1 cellular context compared by ENCODE assay signal in genomic region chr13:44271031-44271433, GRCh38.
A peak's percentile ranks its signal among the peaks of the same experiment; 100 is the strongest.
TF ChIP-seq lines count a peak whose summit lies in the region.

No MANE protein-coding gene starts in this region.

TF ChIP-seq in K562, 482 proteins besides CTCF, POLR2A, EP300 and RAD21 (continued from another document and continues in another):
- no peak for TF ChIP-seq MGA (IDR thresholded peaks at IDR 0.05)
- TF ChIP-seq GATA2 (CRISPR knock-in tag; IDR thresholded peaks at IDR 0.05): no peak
- peak; percentile 28; the same call in 1 of the 2 replicates for TF ChIP-seq C11orf30 (IDR thresholded peaks at IDR 0.05; ENCODE audit: low read depth)
- TF ChIP-seq RBM25 (IDR thresholded peaks at IDR 0.05; ENCODE audit: low read depth, low read length, severe bottlenecking): no peak
- TF ChIP-seq TBL1XR1 (IDR thresholded peaks at IDR 0.05; ENCODE audit: low read length in 2 of 2): 0 out of 4 replicates have a peak, but pooled peaks of 1 of the 2 experiments have one; percentile 14
- TF ChIP-seq RBFOX2 (IDR thresholded peaks at IDR 0.05; ENCODE audit: low read depth, low read length): no peak
- TF ChIP-seq MEIS2 (IDR thresholded peaks at IDR 0.05; ENCODE audit: partially characterized antibody): peak; percentile 10
- TF ChIP-seq THAP7 (CRISPR knock-in tag; IDR thresholded peaks at IDR 0.05): no peak
- no peak for TF ChIP-seq NR2C2 (CRISPR knock-in tag; IDR thresholded peaks at IDR 0.05)
- peak; percentile 57; the same call in 1 of the 2 replicates for TF ChIP-seq NR2C2 (tag; IDR thresholded peaks at IDR 0.05)
- TF ChIP-seq SMC3 (conservative IDR thresholded peaks at IDR 0.05; ENCODE audit: insufficient read depth, low read depth, low read length): no peak
- no peak for TF ChIP-seq ASH1L (IDR thresholded peaks at IDR 0.05; ENCODE audit: borderline replicate concordance, low read depth, partially characterized antibody)
- no peak for TF ChIP-seq ZNF699 (CRISPR knock-in tag; IDR thresholded peaks at IDR 0.05; ENCODE audit: insufficient replicate concordance)
- TF ChIP-seq KDM4B (IDR thresholded peaks at IDR 0.05; ENCODE audit: borderline replicate concordance in 2 of 2, low read depth in 1 of 2): no peak
- TF ChIP-seq PTBP1 (IDR thresholded peaks at IDR 0.05; ENCODE audit: low read depth, low read length): no peak
- peak; percentile 6; the same call in 1 of the 2 replicates for TF ChIP-seq JUND (IDR thresholded peaks at IDR 0.05; ENCODE audit: borderline replicate concordance, low read depth, low read length)
- TF ChIP-seq JUND (tag; IDR thresholded peaks at IDR 0.05; ENCODE audit: borderline replicate concordance, low read depth, low read length): no peak; the same call in 2 of the 3 replicates
- TF ChIP-seq TCF3 (CRISPR knock-in tag; IDR thresholded peaks at IDR 0.05): peak; percentile 59
- no peak for TF ChIP-seq PKNOX1 (IDR thresholded peaks at IDR 0.05)
- TF ChIP-seq ZNF398 (CRISPR knock-in tag; IDR thresholded peaks at IDR 0.05): no peak
- TF ChIP-seq SRF (CRISPR knock-in tag; IDR thresholded peaks at IDR 0.05): no peak; a peak in 1 of 4 replicates
- TF ChIP-seq TARDBP (IDR thresholded peaks at IDR 0.05): no peak
- no peak for TF ChIP-seq ZNF79 (CRISPR knock-in tag; IDR thresholded peaks at IDR 0.05; ENCODE audit: low read depth)
- 0 out of 2 replicates have a peak, but pooled peaks have one; percentile 22 for TF ChIP-seq MAFG (tag; conservative IDR thresholded peaks at IDR 0.05)
- TF ChIP-seq CTBP1 (IDR thresholded peaks at IDR 0.05; ENCODE audit: borderline replicate concordance): peak; percentile 16; the same call in 1 of the 2 replicates
- TF ChIP-seq HMG20B (CRISPR knock-in tag; IDR thresholded peaks at IDR 0.05): no peak
- TF ChIP-seq PBX2 (CRISPR knock-in tag; IDR thresholded peaks at IDR 0.05; ENCODE audit: low read depth): no peak
- TF ChIP-seq PBX2 (tag; conservative IDR thresholded peaks at IDR 0.05; ENCODE audit: low read depth): no peak
- no peak for TF ChIP-seq PATZ1 (CRISPR knock-in tag; IDR thresholded peaks at IDR 0.05; ENCODE audit: borderline replicate concordance)
- no peak for TF ChIP-seq SNAPC5 (CRISPR knock-in tag; IDR thresholded peaks at IDR 0.05)
- no peak for TF ChIP-seq NCOA6 (IDR thresholded peaks at IDR 0.05)
